9 cellular contexts compared by ENCODE assay signal in genomic region chr9:125650271-125650737, GRCh38. TPM values are rescaled to one million over a fixed set of nuclear protein-coding genes. Genes with fewer than 3 reads are reported as not detected.
DNase-seq lines count a peak whose midpoint lies in the region; ATAC-seq, FAIRE-seq and TF ChIP-seq lines count a peak whose summit lies in the region.
"Had no signal": no experiment of that assay in that cellular context is flagged by ENCODE, and none has a peak within 500 bp of the region (broad histone marks: within the 10 kb centered on the region; RNA-seq: fewer than 3 reads in every experiment).

No MANE protein-coding gene starts in this region.

- ATAC-seq in GM21528 (IDR thresholded peaks at IDR 0.05; ENCODE audit: low FRiP score, unreplicated experiment) = peak; percentile 63
- ATAC-seq in psoas muscle = no peak

- TF ChIP-seq POLR2A in GM12891 (IDR thresholded peaks at IDR 0.05; ENCODE audit: low read depth, low read length) = no peak; the same call in 1 of the 2 replicates

- H3K9me3 ChIP-seq in HUES6 (ENCODE audit: control insufficient read depth, insufficient read depth, low read depth, low read length) (no peaks in the 10 kb centered on the region), psoas muscle (no peaks in the 10 kb centered on the region), WERI-Rb-1 (ENCODE audit: severe bottlenecking) (no peaks in the 10 kb centered on the region)

- TF ChIP-seq CTCF in psoas muscle (IDR thresholded peaks at IDR 0.05) (no peak), WERI-Rb-1 (IDR thresholded peaks at IDR 0.05; ENCODE audit: low read depth, low read length) (no peak)

- H3K27ac ChIP-seq in HUES6 (ENCODE audit: low read depth, low read length) (peak overlapping the region; percentile 57), psoas muscle (peak overlapping the region; percentile 58), WERI-Rb-1 (no peak overlapping the region)
- H3K27ac ChIP-seq: SK-N-MC had no signal

- H3K36me3 ChIP-seq in HUES6 (ENCODE audit: control insufficient read depth, insufficient read depth, low read length) (no peaks in the 10 kb centered on the region), psoas muscle (ENCODE audit: insufficient read depth in 1 of 2, low read depth in 1 of 2) (no peaks in the 10 kb centered on the region), WERI-Rb-1 (no peaks in the 10 kb centered on the region)

- H3K4me3 ChIP-seq in HUES6 (ENCODE audit: low read depth, low read length) (no peak overlapping the region), psoas muscle (no peak overlapping the region), WERI-Rb-1 (ENCODE audit: low read depth, low read length) (no peak overlapping the region)
- H3K4me3 ChIP-seq: SK-N-MC had no signal

- no peak overlapping the region for H3K9ac ChIP-seq in HUES6 (ENCODE audit: low read length)

- WGBS in psoas muscle, 3 donors = 65 to 70% (median 68%) methylated on average over 3 of the region's 3 CpGs

- FAIRE-seq in GM12891 (lab: Jason Lieb, UNC) = peak; percentile 65

- peaks cover 65% of the 10 kb centered on the region for H3K4me1 ChIP-seq in HUES6 (ENCODE audit: control insufficient read depth, insufficient read depth, low read length)
- peaks cover 43% of the 10 kb centered on the region for H3K4me1 ChIP-seq in psoas muscle

- DNase-seq in GM12891 (ENCODE audit: insufficient read length, low spot score) (peak; percentile 29), amniotic epithelial cell (ENCODE audit: low read depth) (peak; percentile 59), psoas muscle (no peak), NCI-H69 (lab: John Stamatoyannopoulos, UW) (no peak), NCI-H774 (lab: John Stamatoyannopoulos, UW) (no peak), WERI-Rb-1 (no peak)

- H3K27me3 ChIP-seq in HUES6 (ENCODE audit: control insufficient read depth, insufficient read depth, low read length) = no peaks in the 10 kb centered on the region
- no peaks in the 10 kb centered on the region for H3K27me3 ChIP-seq in psoas muscle (ENCODE audit: insufficient read depth in 3 of 3, low read length in 2 of 3)
- H3K27me3 ChIP-seq in WERI-Rb-1 (ENCODE audit: insufficient read depth, low read depth, severe bottlenecking) = no peaks in the 10 kb centered on the region

- intact Hi-C loops in psoas muscle (cut with DNase I) = no loop called here

TF ChIP-seq in GM12891, 5 proteins besides CTCF, POLR2A, EP300 and RAD21:
- TF ChIP-seq POLR2AphosphoS5 (IDR thresholded peaks at IDR 0.05; ENCODE audit: low read depth, low read length) (no peak), TAF1 (IDR thresholded peaks at IDR 0.05; ENCODE audit: low read depth, low read length) (0 out of 2 replicates have a peak, but pooled peaks have one; percentile 3), POU2F2 (IDR thresholded peaks at IDR 0.05; ENCODE audit: low read depth, low read length) (peak; percentile 90), SPI1 (IDR thresholded peaks at IDR 0.05; ENCODE audit: low read depth, low read length) (peak; percentile 82)

RNA-seq across cellular contexts. Expression of gene MAPKAP1, which starts 56.7 kb away (rescaled TPM):
- polyA plus RNA-seq in GM12891 (2012; ENCODE audit: low read depth, missing spikeins) = 65.6 TPM
- 100 to 1,000 TPM in 1 of 4 donors, 10 to 100 TPM in 3; 64.2 to 110 (median 89.9) TPM for total RNA-seq in psoas muscle
- 100 to 1,000 TPM in 2 of 3 donors, 10 to 100 TPM in 1; 82.5 to 124 (median 119) TPM for polyA plus RNA-seq in psoas muscle

Comparison
In these comparisons a context has a peak if more than half of its experiments do, and no peak if none do; other contexts are left out.
1. DNase-seq: peak in GM12891 (single experiment) and amniotic epithelial cell (single experiment); none in psoas muscle (0 of 2), NCI-H69 (single experiment), NCI-H774 (single experiment) and WERI-Rb-1 (single experiment).